In genomic region chrX:153927936-153928760, GRCh38 we compare ENCODE assay signal across 8 cellular contexts. TPM values are rescaled to one million over a fixed set of nuclear protein-coding genes. Genes with fewer than 3 reads are reported as not detected.
DNase-seq lines count a peak whose midpoint lies in the region; ATAC-seq and TF ChIP-seq lines count a peak whose summit lies in the region.

No MANE protein-coding gene starts in this region.

- intact Hi-C loops in adrenal gland (cut with DNase I): no loop called here
- intact Hi-C loops in heart left ventricle (cut with DNase I): loop anchor here in 5 of 10 donors (1.0 to 10.0 kb wide), 6 partner anchors 19 to 203 kb away; partner anchors contain the start of genes IDH3G (in 3 of the 5), SSR4 (in 3 of the 5), ABCD1 (in 1 of the 5) and BCAP31 (in 1 of the 5)

- peaks cover 7% of the 10 kb centered on the region for H3K4me1 Mint-ChIP-seq in type B pancreatic cell (ENCODE audit: unreplicated experiment)

- DNase-seq in GM13976 (ENCODE audit: low spot score): peak; percentile 95
- DNase-seq in NCI-H1436 treated with DMSO at 0.1 percent for 48 hours (lab: John Stamatoyannopoulos, UW): peak; percentile 97
- DNase-seq in T follicular helper cell (ENCODE audit: low read depth): peak; percentile 92
- DNase-seq in adrenal gland: peak; percentile 95 to 98 (median 96)
- DNase-seq in heart left ventricle: peak; percentile 94 to 98 (median 97)
- peak; percentile 94 for DNase-seq in pons (ENCODE audit: low spot score)
- DNase-seq in type B pancreatic cell (ENCODE audit: extremely low spot score, unreplicated experiment): peak; percentile 95

- in situ Hi-C loops in GM13976 (cut with MboI; ENCODE audit: low sequenced_read_pairs, unreplicated experiment): no loop called here

- peak overlapping the region; percentile 88 for H3K4me3 Mint-ChIP-seq in type B pancreatic cell

- TF ChIP-seq CTCF in GM13976 (IDR thresholded peaks at IDR 0.05; ENCODE audit: borderline replicate concordance, control extremely low read depth, extremely low read depth, insufficient read depth, missing control alignments) (peak; percentile 9), adrenal gland (IDR thresholded peaks at IDR 0.05) (peak in 1 of 6 experiments; percentile 10), heart left ventricle (IDR thresholded peaks at IDR 0.05) (peak in 8 of 12 donors; percentile 13 to 45 (median 22)), type B pancreatic cell (conservative IDR thresholded peaks at IDR 0.05) (no peak)

- peaks cover 4% of the 10 kb centered on the region for H3K36me3 Mint-ChIP-seq in type B pancreatic cell

- H3K9me3 ChIP-seq in adrenal gland (replicated peaks in 1 of 3): no peaks in the 10 kb centered on the region
- no peaks in the 10 kb centered on the region for H3K9me3 ChIP-seq in heart left ventricle

- H3K27ac ChIP-seq in adrenal gland (peak overlapping the region; percentile 86 to 98 (median 95)), heart left ventricle (peak overlapping the region; percentile 92 to 100 (median 96))

- H3K27ac Mint-ChIP-seq in type B pancreatic cell: peak overlapping the region; percentile 97

- H3K4me1 ChIP-seq in adrenal gland (replicated peaks in 1 of 2) (peaks cover 13 to 38% of the 10 kb centered on the region in 2 donors), heart left ventricle (peaks cover 0 to 58% (median 22%) of the 10 kb centered on the region in 12 donors)

- 0 to 16% (median 8%) methylated on average over 7 to 76 of the region's 76 CpGs for whole genome bisulfite sequencing in adrenal gland, 4 donors
- WGBS in heart left ventricle, 4 donors: 0 to 19% (median 8%) methylated on average over 49 to 76 of the region's 76 CpGs

- H3K9me3 Mint-ChIP-seq in type B pancreatic cell: no peaks in the 10 kb centered on the region

- H3K27me3 ChIP-seq in adrenal gland: no peaks in the 10 kb centered on the region
- H3K27me3 ChIP-seq in heart left ventricle: peaks cover 0 to 15% (median 0%) of the 10 kb centered on the region in 9 donors

- TF ChIP-seq POLR2A in adrenal gland (IDR thresholded peaks at IDR 0.05): peak; percentile 81 to 85
- peak in 1 of 2 donors; percentile 78 for TF ChIP-seq POLR2A in heart left ventricle (IDR thresholded peaks at IDR 0.05)

- H3K36me3 ChIP-seq in adrenal gland (replicated peaks in 1 of 2): peaks cover 0 to 22% of the 10 kb centered on the region in 2 donors
- H3K36me3 ChIP-seq in heart left ventricle: peaks cover 0 to 38% (median 19%) of the 10 kb centered on the region in 9 donors

- ATAC-seq in HG02852 (IDR thresholded peaks at IDR 0.05; ENCODE audit: unreplicated experiment) (peak; percentile 73), heart left ventricle (peak; percentile 93 to 97 (median 94))

- H3K27me3 Mint-ChIP-seq in type B pancreatic cell: no peaks in the 10 kb centered on the region

- H3K4me3 ChIP-seq in adrenal gland: peak overlapping the region in 2 of 4 donors; percentile 7 to 64
- peak overlapping the region; percentile 22 to 82 (median 62) for H3K4me3 ChIP-seq in heart left ventricle

RNA-seq across cellular contexts. Expression of gene ARHGAP4, which starts 2.1 kb away (rescaled TPM):
- 10 to 100 TPM; 22.7 to 67.8 (median 46.0) TPM for total RNA-seq in adrenal gland
- polyA plus RNA-seq in adrenal gland: 100 to 1,000 TPM in 2 of 3 donors, 1 to 10 TPM in 1; 1.5 to 316 (median 118) TPM
- 10 to 100 TPM in 4 of 9 donors, 1 to 10 TPM in 5; 6.8 to 55.8 (median 9.5) TPM for total RNA-seq in heart left ventricle
- 10 to 100 TPM; 15.9 to 25.1 TPM for polyA plus RNA-seq in heart left ventricle
- 7.7 and 8.8 TPM in 2 replicates for total RNA-seq in type B pancreatic cell (ENCODE audit: low replicate concordance)

RNA-seq across cellular contexts. Expression of gene NAA10, which starts 6.7 kb away (rescaled TPM):
- total RNA-seq in adrenal gland (100 to 1,000 TPM in 3 of 8 donors, 10 to 100 TPM in 5; 60.0 to 159 (median 93.6) TPM), heart left ventricle (100 to 1,000 TPM in 2 of 9 donors, 10 to 100 TPM in 7; 52.5 to 112 (median 72.1) TPM), type B pancreatic cell (ENCODE audit: low replicate concordance) (73.8 and 82.7 TPM in 2 replicates)
- polyA plus RNA-seq in adrenal gland (100 to 1,000 TPM; 121 to 287 (median 228) TPM), heart left ventricle (100 to 1,000 TPM; 120 to 221 TPM)

RNA-seq across cellular contexts. Expression of gene RENBP, which starts 16.3 kb away (rescaled TPM):
- total RNA-seq in adrenal gland (10 to 100 TPM; 15.5 to 37.4 (median 26.4) TPM), heart left ventricle (10 to 100 TPM in 5 of 9 donors, 1 to 10 TPM in 4; 5.1 to 35.5 (median 10.2) TPM), type B pancreatic cell (ENCODE audit: low replicate concordance) (4.9 and 6.7 TPM in 2 replicates)
- polyA plus RNA-seq in adrenal gland (10 to 100 TPM in 2 of 3 donors, 1 to 10 TPM in 1; 5.4 to 69.6 (median 27.6) TPM), heart left ventricle (1 to 10 TPM; 6.4 to 9.8 TPM)

RNA-seq across cellular contexts. Expression of gene AVPR2, which starts 23.7 kb away (rescaled TPM):
- total RNA-seq in adrenal gland (1 to 10 TPM in 1 of 8 donors, under 1 TPM in 7; 0.18 to 1.1 (median 0.63) TPM), heart left ventricle (10 to 100 TPM in 1 of 9 donors, 1 to 10 TPM in 8; 2.2 to 10.5 (median 3.0) TPM), type B pancreatic cell (ENCODE audit: low replicate concordance) (not detected in 2 replicates)
- polyA plus RNA-seq in adrenal gland (1 to 10 TPM in 2 of 3 donors, not detected in 1; 1.0 to 1.6 TPM), heart left ventricle (1 to 10 TPM; 4.0 to 7.5 TPM)

RNA-seq across cellular contexts. Expression of gene L1CAM, which starts 42.2 kb away (rescaled TPM):
- total RNA-seq in adrenal gland: 10 to 100 TPM in 3 of 8 donors, 1 to 10 TPM in 3, under 1 TPM in 2; 0.52 to 50.1 (median 4.1) TPM
- 10 to 100 TPM in 2 of 3 donors, 1 to 10 TPM in 1; 8.9 to 34.1 (median 14.5) TPM for polyA plus RNA-seq in adrenal gland
- total RNA-seq in heart left ventricle: 10 to 100 TPM in 1 of 9 donors, 1 to 10 TPM in 7, under 1 TPM in 1; 0.99 to 11.0 (median 3.1) TPM
- polyA plus RNA-seq in heart left ventricle: 1 to 10 TPM; 1.3 to 1.8 TPM
- total RNA-seq in type B pancreatic cell (ENCODE audit: low replicate concordance): 2.9 and 12.6 TPM in 2 replicates
